ENCODE assay signal across 29 cellular contexts in the genomic region with DNA sequence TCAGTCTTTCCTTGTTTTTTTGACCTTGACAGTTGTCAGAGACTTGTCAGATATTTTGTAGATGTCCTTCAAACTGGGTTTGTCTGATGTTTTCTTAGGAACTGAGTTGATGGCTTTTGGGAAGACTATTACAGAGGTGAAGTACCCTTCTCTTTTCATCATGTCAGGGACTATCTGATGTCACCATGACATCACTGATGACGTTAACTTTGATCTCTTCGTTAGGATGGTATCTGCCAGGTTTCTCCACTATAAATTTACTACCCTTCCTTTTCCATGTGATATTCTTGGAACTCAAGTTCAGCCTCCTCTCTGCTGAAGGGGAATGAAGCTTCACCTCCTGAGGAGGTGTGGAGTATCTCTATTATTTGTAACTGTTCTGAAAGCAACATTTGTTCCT.
"Had no signal": no experiment of that assay in that cellular context is flagged by ENCODE, and none has a peak within 500 bp of the region (broad histone marks: within the 10 kb centered on the region; RNA-seq: fewer than 3 reads in every experiment).

No MANE protein-coding gene starts in this region.

- H3K9me3 ChIP-seq: colonic mucosa, esophagus muscularis mucosa, heart right ventricle, mucosa of descending colon, prostate gland, thyroid gland had no signal

- ATAC-seq: heart right ventricle; left cardiac atrium; left lung; mucosa of descending colon; naive thymus-derived CD4-positive, alpha-beta T cell; right cardiac atrium; stimulated activated naive CD8-positive, alpha-beta T cell treated with anti-CD3 and anti-CD28 coated beads, Interleukin-15, amount 100 ng/mL, for 72 hours had no signal

- H3K27ac ChIP-seq: colonic mucosa, esophagus muscularis mucosa, heart right ventricle, left lung, neural progenitor cell, prostate gland, thyroid gland had no signal

- H3K4me3 ChIP-seq: colonic mucosa, esophagus muscularis mucosa, heart right ventricle, left lung, mucosa of descending colon, neural progenitor cell, prostate gland, thyroid gland had no signal

- H2AFZ ChIP-seq: neural progenitor cell had no signal

- H3K27me3 ChIP-seq: colonic mucosa, esophagus muscularis mucosa, heart right ventricle, left lung, neural progenitor cell, thyroid gland had no signal

- DNase-seq: colonic mucosa; effector CD8-positive, alpha-beta T cell; endodermal cell; foreskin melanocyte; glutamatergic neuron; heart right ventricle; hippocampal formation; left cardiac atrium; left lung; mesenchymal stem cell; mucosa of descending colon; naive thymus-derived CD4-positive, alpha-beta T cell; right cardiac atrium; small intestine; stimulated activated CD4-positive, alpha-beta T cell treated with anti-CD3 and anti-CD28 coated beads, Interleukin-12 subunit alpha, Interleukin-12 subunit beta, amount 100 ng/mL, for 4 hours; stimulated activated CD4-positive, alpha-beta T cell treated with anti-CD3 and anti-CD28 coated beads, Interleukin-1b, Interleukin-23, amount 100 ng/mL, for 48 hours; stimulated activated CD4-positive, alpha-beta T cell treated with anti-CD3 and anti-CD28 coated beads, Interleukin-4, amount 100 ng/mL, for 1 hour; stimulated activated CD8-positive, alpha-beta memory T cell treated with anti-CD3 and anti-CD28 coated beads, Interleukin-4, amount 100 ng/mL, for 48 hours; stimulated activated naive CD4-positive, alpha-beta T cell; stimulated activated naive CD8-positive, alpha-beta T cell treated with anti-CD3 and anti-CD28 coated beads, Interleukin-15, amount 100 ng/mL, for 72 hours; thyroid gland had no signal

- H3K27me3 Mint-ChIP-seq: dendritic cell treated with granulocyte-macrophage colony-stimulating factor and Interleukin-4, amounts not matched to agents 40 ng/mL and 50 ng/mL, for 4 days; naive thymus-derived CD4-positive, alpha-beta T cell; stimulated activated naive CD8-positive, alpha-beta T cell treated with anti-CD3 and anti-CD28 coated beads, Interleukin-15, amount 100 ng/mL, for 72 hours; type B pancreatic cell had no signal

- H3K4me1 Mint-ChIP-seq: endodermal cell; mesothelial cell of epicardium; naive thymus-derived CD4-positive, alpha-beta T cell; nephron; neural progenitor cell; stimulated activated naive CD8-positive, alpha-beta T cell treated with anti-CD3 and anti-CD28 coated beads, Interleukin-15, amount 100 ng/mL, for 72 hours had no signal

- H3K4me3 Mint-ChIP-seq: dendritic cell treated with granulocyte-macrophage colony-stimulating factor and Interleukin-4, amounts not matched to agents 40 ng/mL and 50 ng/mL, for 4 days; endodermal cell; mesothelial cell of epicardium; naive thymus-derived CD4-positive, alpha-beta T cell; nephron; neural progenitor cell; stimulated activated naive CD8-positive, alpha-beta T cell treated with anti-CD3 and anti-CD28 coated beads, Interleukin-15, amount 100 ng/mL, for 72 hours; type B pancreatic cell had no signal

- H3K36me3 Mint-ChIP-seq: neural progenitor cell, type B pancreatic cell had no signal

- FAIRE-seq: islet of Langerhans, small intestine had no signal

- H3K4me1 ChIP-seq: colonic mucosa, esophagus muscularis mucosa, heart right ventricle, left lung, neural progenitor cell, prostate gland, thyroid gland had no signal

- H3K4me2 ChIP-seq: neural progenitor cell had no signal

- H3K36me3 ChIP-seq: colonic mucosa, heart right ventricle, left lung, neural progenitor cell, prostate gland, thyroid gland had no signal

- H3K9ac ChIP-seq: neural progenitor cell had no signal

- H3K9me3 Mint-ChIP-seq: mesothelial cell of epicardium, nephron, neural progenitor cell, type B pancreatic cell had no signal

- H3K27ac Mint-ChIP-seq: dendritic cell treated with granulocyte-macrophage colony-stimulating factor and Interleukin-4, amounts not matched to agents 40 ng/mL and 50 ng/mL, for 4 days; endodermal cell; mesothelial cell of epicardium; naive thymus-derived CD4-positive, alpha-beta T cell; nephron; neural progenitor cell; stimulated activated naive CD8-positive, alpha-beta T cell treated with anti-CD3 and anti-CD28 coated beads, Interleukin-15, amount 100 ng/mL, for 72 hours; type B pancreatic cell had no signal
